Comparison of ENCODE assay signal across 12 cellular contexts in genomic region chrX:29477878-29478277, GRCh38.
A peak's percentile ranks its signal among the peaks of the same experiment; 100 is the strongest.
DNase-seq lines count a peak whose midpoint lies in the region; ATAC-seq and TF ChIP-seq lines count a peak whose summit lies in the region.
"Had no signal": no experiment of that assay in that cellular context is flagged by ENCODE, and none has a peak within 500 bp of the region (broad histone marks: within the 10 kb centered on the region; RNA-seq: fewer than 3 reads in every experiment).

No MANE protein-coding gene starts in this region.

- intact Hi-C loops in ascending aorta (cut with DNase I): no loop called here

- H3K9ac ChIP-seq in BLaER1 treated with 17β-estradiol and CSF1 and Interleukin-3, amounts not matched to agents 10 nM and 100 nM: no peak overlapping the region
- H3K9ac ChIP-seq in Karpas-422 (ENCODE audit: low read length): no peak overlapping the region

- no peak overlapping the region for H3K4me3 ChIP-seq in BLaER1 treated with 17β-estradiol and CSF1 and Interleukin-3, amounts not matched to agents 10 nM and 100 nM
- H3K4me3 ChIP-seq in ascending aorta (no peak overlapping the region), Karpas-422 (ENCODE audit: low read length) (no peak overlapping the region)

- no peaks in the 10 kb centered on the region for H3K79me2 ChIP-seq in Karpas-422 (ENCODE audit: low read length)

- TF ChIP-seq CTCF in ascending aorta (IDR thresholded peaks at IDR 0.05): no peak

- peaks cover 0 to 13% (median 3%) of the 10 kb centered on the region in 10 experiments; a peak in 5 of 20 replicates for H3K4me1 ChIP-seq in BLaER1 treated with 17β-estradiol and CSF1 and Interleukin-3, amounts not matched to agents 10 nM and 100 nM
- H3K4me1 ChIP-seq in ascending aorta: no peaks in the 10 kb centered on the region
- H3K4me1 ChIP-seq in Karpas-422 (ENCODE audit: low read length): no peaks in the 10 kb centered on the region

- no peak overlapping the region for H3K27ac ChIP-seq in BLaER1 treated with 17β-estradiol and CSF1 and Interleukin-3, amounts not matched to agents 10 nM and 100 nM
- H3K27ac ChIP-seq in ascending aorta: no peak overlapping the region
- H3K27ac ChIP-seq in Karpas-422 (ENCODE audit: low read length): no peak overlapping the region
- H3K27ac ChIP-seq: HL-60 had no signal

- H3K9me3 ChIP-seq in BLaER1 treated with 17β-estradiol and CSF1 and Interleukin-3, amounts not matched to agents 10 nM and 100 nM (replicated peaks in 1 of 11): no peaks in the 10 kb centered on the region
- no peaks in the 10 kb centered on the region for H3K9me3 ChIP-seq in ascending aorta
- peaks cover 12% of the 10 kb centered on the region for H3K9me3 ChIP-seq in Karpas-422 (ENCODE audit: low read length)

- H4K20me1 ChIP-seq in BLaER1 treated with 17β-estradiol and CSF1 and Interleukin-3, amounts not matched to agents 10 nM and 100 nM: no peaks in the 10 kb centered on the region
- no peaks in the 10 kb centered on the region for H4K20me1 ChIP-seq in Karpas-422 (ENCODE audit: insufficient read depth, low read depth, low read length)

- DNase-seq in COR-L47 (lab: John Stamatoyannopoulos, UW): no peak
- no peak for DNase-seq in RPMI8226
- DNase-seq in ascending aorta (ENCODE audit: low spot score in 2 of 2): no peak
- no peak for DNase-seq in Karpas-422
- DNase-seq: activated T-cell treated with anti-CD3 and anti-CD28 coated beads for 4 hours, MV-4-11, T1000 had no signal

- H2AFZ ChIP-seq in Karpas-422 (ENCODE audit: low read length): no peak overlapping the region

- peak; percentile 54 for ATAC-seq in GM19324 (IDR thresholded peaks at IDR 0.05; ENCODE audit: low FRiP score, unreplicated experiment)
- peak; percentile 30 for ATAC-seq in HG02623 (IDR thresholded peaks at IDR 0.05; ENCODE audit: unreplicated experiment)
- ATAC-seq in HG03378 (IDR thresholded peaks at IDR 0.05; ENCODE audit: unreplicated experiment): peak; percentile 61

- H3K27me3 ChIP-seq in BLaER1 treated with 17β-estradiol and CSF1 and Interleukin-3, amounts not matched to agents 10 nM and 100 nM: no peaks in the 10 kb centered on the region
- H3K27me3 ChIP-seq in ascending aorta: no peaks in the 10 kb centered on the region
- H3K27me3 ChIP-seq in Karpas-422 (ENCODE audit: low read length): no peaks in the 10 kb centered on the region

- H3K9me2 ChIP-seq in Karpas-422 (replicated peaks; ENCODE audit: insufficient read depth, low read length): no peaks in the 10 kb centered on the region

- H3K36me3 ChIP-seq in BLaER1 treated with 17β-estradiol and CSF1 and Interleukin-3, amounts not matched to agents 10 nM and 100 nM: no peaks in the 10 kb centered on the region
- no peaks in the 10 kb centered on the region for H3K36me3 ChIP-seq in ascending aorta
- no peaks in the 10 kb centered on the region for H3K36me3 ChIP-seq in Karpas-422 (ENCODE audit: insufficient read depth, low read length)

- H3K4me2 ChIP-seq in BLaER1 treated with 17β-estradiol and CSF1 and Interleukin-3, amounts not matched to agents 10 nM and 100 nM: peak overlapping the region in 6 of 11 experiments; percentile 6 to 39 (median 28); a peak in 8 of 22 replicates
- no peak overlapping the region for H3K4me2 ChIP-seq in Karpas-422 (ENCODE audit: low read depth, low read length, poor library complexity, severe bottlenecking)
